25 cellular contexts compared by ENCODE assay signal in genomic region chr13:85312071-85312470, GRCh38.
"Had no signal": no experiment of that assay in that cellular context is flagged by ENCODE, and none has a peak within 500 bp of the region (broad histone marks: within the 10 kb centered on the region; RNA-seq: fewer than 3 reads in every experiment).

No MANE protein-coding gene starts in this region.

- ATAC-seq: activated CD4-positive, alpha-beta T cell treated with anti-CD3 and anti-CD28 coated beads for 36 hours; activated CD8-positive, alpha-beta T cell treated with anti-CD3 and anti-CD28 coated beads, Interleukin-2, amount 10 ng/mL, durations not matched to agents 7 days and 5 days; activated T-cell treated with anti-CD3 and anti-CD28 coated beads, Interleukin-2, amount 50 U/mL, for 72 hours; body of pancreas; natural killer cell; right cardiac atrium had no signal

- H3K4me3 ChIP-seq: adrenal gland, body of pancreas, spleen, testis, transverse colon had no signal

- H3K4me1 Mint-ChIP-seq: activated CD4-positive, alpha-beta T cell treated with anti-CD3 and anti-CD28 coated beads for 36 hours; activated naive CD8-positive, alpha-beta T cell treated with anti-CD3 and anti-CD28 coated beads for 36 hours; natural killer cell had no signal

- H3K27ac Mint-ChIP-seq: activated CD4-positive, alpha-beta T cell treated with anti-CD3 and anti-CD28 coated beads for 36 hours; activated CD8-positive, alpha-beta T cell treated with anti-CD3 and anti-CD28 coated beads, Interleukin-2, amount 10 ng/mL, durations not matched to agents 7 days and 5 days; activated naive CD4-positive, alpha-beta T cell treated with anti-CD3 and anti-CD28 coated beads for 36 hours; activated naive CD8-positive, alpha-beta T cell treated with anti-CD3 and anti-CD28 coated beads for 36 hours; activated T-cell treated with anti-CD3 and anti-CD28 coated beads, Interleukin-2, amount 50 U/mL, for 72 hours; natural killer cell had no signal

- H3K4me1 ChIP-seq: adrenal gland, body of pancreas, spleen, testis, transverse colon had no signal

- H3K4me3 Mint-ChIP-seq: activated CD4-positive, alpha-beta T cell treated with anti-CD3 and anti-CD28 coated beads for 36 hours; activated CD8-positive, alpha-beta T cell treated with anti-CD3 and anti-CD28 coated beads, Interleukin-2, amount 10 ng/mL, durations not matched to agents 7 days and 5 days; activated naive CD4-positive, alpha-beta T cell treated with anti-CD3 and anti-CD28 coated beads for 36 hours; activated naive CD8-positive, alpha-beta T cell treated with anti-CD3 and anti-CD28 coated beads for 36 hours; activated T-cell treated with anti-CD3 and anti-CD28 coated beads, Interleukin-2, amount 50 U/mL, for 72 hours; natural killer cell had no signal

- H3K36me3 Mint-ChIP-seq: activated naive CD8-positive, alpha-beta T cell treated with anti-CD3 and anti-CD28 coated beads for 36 hours had no signal

- H3K9me3 ChIP-seq: adrenal gland, body of pancreas, testis, transverse colon had no signal

- H3K27me3 ChIP-seq: adrenal gland, body of pancreas, spleen, testis, transverse colon had no signal

- FAIRE-seq: colon, frontal cortex, islet of Langerhans, urothelium cell line had no signal

- H3K36me3 ChIP-seq: adrenal gland, spleen, transverse colon had no signal

- H3K27ac ChIP-seq: adrenal gland, body of pancreas, epithelial cell of prostate, spleen, testis, transverse colon had no signal

- DNase-seq: activated CD4-positive, alpha-beta T cell treated with anti-CD3 and anti-CD28 coated beads for 36 hours; activated CD4-positive, CD25-positive, alpha-beta regulatory T cell; activated CD8-positive, alpha-beta T cell treated with anti-CD3 and anti-CD28 coated beads, Interleukin-2, amount 10 ng/mL, durations not matched to agents 7 days and 5 days; activated effector memory CD4-positive, alpha-beta T cell treated with Interleukin-2 at 50 U/mL for 16 hours; activated naive CD4-positive, alpha-beta T cell treated with anti-CD3 and anti-CD28 coated beads for 36 hours; activated naive CD8-positive, alpha-beta T cell treated with anti-CD3 and anti-CD28 coated beads for 36 hours; activated T-cell treated with anti-CD3 and anti-CD28 coated beads for 4 hours; activated T-cell treated with anti-CD3 and anti-CD28 coated beads, Interleukin-2, amount 50 U/mL, for 72 hours; adrenal gland; aorta; body of pancreas; dermis blood vessel endothelial cell; effector CD8-positive, alpha-beta T cell; natural killer cell; right cardiac atrium; spleen; stimulated activated CD4-positive, alpha-beta T cell treated with anti-CD3 and anti-CD28 coated beads, Interleukin-2, amount 100 ng/mL, for 48 hours; stimulated activated naive CD4-positive, alpha-beta T cell treated with Interleukin-2 at 50 U/mL for 16 hours; testis; transverse colon had no signal

- H3K27me3 Mint-ChIP-seq: activated CD4-positive, alpha-beta T cell treated with anti-CD3 and anti-CD28 coated beads for 36 hours; activated naive CD8-positive, alpha-beta T cell treated with anti-CD3 and anti-CD28 coated beads for 36 hours had no signal

- H3K9me3 Mint-ChIP-seq: activated naive CD4-positive, alpha-beta T cell treated with anti-CD3 and anti-CD28 coated beads for 36 hours had no signal
